7 cellular contexts compared by ENCODE assay signal in genomic region chr11:827146-827860, GRCh38. TPM values are rescaled to one million over a fixed set of nuclear protein-coding genes. Genes with fewer than 3 reads are reported as not detected.
A peak's percentile ranks its signal among the peaks of the same experiment; 100 is the strongest.
DNase-seq lines count a peak whose midpoint lies in the region; ATAC-seq, FAIRE-seq and TF ChIP-seq lines count a peak whose summit lies in the region.

No MANE protein-coding gene starts in this region.

- H3K36me3 Mint-ChIP-seq in astrocyte (ENCODE audit: low read depth, unreplicated experiment): peaks cover 2% of the 10 kb centered on the region
- peaks cover 7% of the 10 kb centered on the region for H3K36me3 Mint-ChIP-seq in mesothelial cell of epicardium

- ATAC-seq in GM18907 (IDR thresholded peaks at IDR 0.05; ENCODE audit: unreplicated experiment) (peak; percentile 48), HG03432 (IDR thresholded peaks at IDR 0.05; ENCODE audit: unreplicated experiment) (peak; percentile 26), GM19328 (IDR thresholded peaks at IDR 0.05; ENCODE audit: unreplicated experiment) (no peak), HG02623 (IDR thresholded peaks at IDR 0.05; ENCODE audit: unreplicated experiment) (no peak)

- H3K4me1 ChIP-seq in astrocyte (ENCODE audit: insufficient read depth, low read length): peaks cover 39% of the 10 kb centered on the region

- H3K36me3 ChIP-seq in astrocyte (ENCODE audit: insufficient read depth, low read length): no peaks in the 10 kb centered on the region

- peak overlapping the region; percentile 64 for H3K4me2 ChIP-seq in astrocyte (ENCODE audit: low read length)

- no peaks in the 10 kb centered on the region for H3K9me3 ChIP-seq in astrocyte (ENCODE audit: insufficient read depth, low read depth, low read length)

- H3K4me3 ChIP-seq in astrocyte (ENCODE audit: insufficient read depth, low read depth, low read length): no peak overlapping the region

- FAIRE-seq in astrocyte (lab: Jason Lieb, UNC): no peak

- H3K79me2 ChIP-seq in astrocyte (ENCODE audit: insufficient read depth, low read length): peaks cover 4% of the 10 kb centered on the region

- H3K27ac Mint-ChIP-seq in astrocyte (ENCODE audit: unreplicated experiment) (no peak overlapping the region), mesothelial cell of epicardium (no peak overlapping the region)

- DNase-seq in astrocyte (ENCODE audit: low read depth) (no peak), mesothelial cell of epicardium (ENCODE audit: low spot score in 2 of 2, unreplicated experiment in 2 of 2) (no peak), AG08396 (ENCODE audit: low spot score) (no peak)

- TF ChIP-seq CTCF in astrocyte (IDR thresholded peaks at IDR 0.05; ENCODE audit: insufficient read depth, low read depth, low read length) (no peak), mesothelial cell of epicardium (IDR thresholded peaks at IDR 0.05; ENCODE audit: unreplicated experiment) (no peak)

- no peak overlapping the region for H3K9ac ChIP-seq in astrocyte (ENCODE audit: low read length)

- H3K4me3 Mint-ChIP-seq in astrocyte (ENCODE audit: unreplicated experiment) (peak overlapping the region; percentile 54), mesothelial cell of epicardium (peak overlapping the region; percentile 68)

- H3K27me3 Mint-ChIP-seq in astrocyte (ENCODE audit: low read depth, unreplicated experiment): peaks cover 11% of the 10 kb centered on the region
- H3K27me3 Mint-ChIP-seq in mesothelial cell of epicardium (ENCODE audit: low read depth): peaks cover 50% of the 10 kb centered on the region

- H3K9me3 Mint-ChIP-seq in astrocyte (ENCODE audit: unreplicated experiment): no peaks in the 10 kb centered on the region
- H3K9me3 Mint-ChIP-seq in mesothelial cell of epicardium: no peaks in the 10 kb centered on the region

- H2AFZ ChIP-seq in astrocyte (ENCODE audit: low read depth, low read length): no peak overlapping the region

- peaks cover 39% of the 10 kb centered on the region for H4K20me1 ChIP-seq in astrocyte (ENCODE audit: insufficient read depth, low read length)

- H3K27ac ChIP-seq in astrocyte (ENCODE audit: low read depth, low read length): no peak overlapping the region

- no peaks in the 10 kb centered on the region for H3K27me3 ChIP-seq in astrocyte (ENCODE audit: insufficient read depth, low read length)

- H3K4me1 Mint-ChIP-seq in astrocyte (ENCODE audit: low read depth, unreplicated experiment): peaks cover 6% of the 10 kb centered on the region
- peaks cover 32% of the 10 kb centered on the region for H3K4me1 Mint-ChIP-seq in mesothelial cell of epicardium

RNA-seq across cellular contexts. Expression of gene CRACR2B, which starts 0.4 kb away (rescaled TPM):
- total RNA-seq in astrocyte (2.6 TPM in 2 replicates), mesothelial cell of epicardium (9.9 to 10.6 TPM (median 10.0 TPM) in 3 replicates)

RNA-seq across cellular contexts. Expression of gene CD151, which starts 5.4 kb away (rescaled TPM):
- total RNA-seq in astrocyte (414 and 421 TPM in 2 replicates), mesothelial cell of epicardium (125 to 142 TPM (median 140 TPM) in 3 replicates)

RNA-seq across cellular contexts. Expression of gene PNPLA2, which starts 8.6 kb away (rescaled TPM):
- total RNA-seq in astrocyte (46.8 and 50.8 TPM in 2 replicates), mesothelial cell of epicardium (41.3 to 50.9 TPM (median 50.0 TPM) in 3 replicates)

RNA-seq across cellular contexts. Expression of gene POLR2L, which starts 15.0 kb away (rescaled TPM):
- total RNA-seq in astrocyte (194 and 212 TPM in 2 replicates), mesothelial cell of epicardium (78.7 to 80.2 TPM (median 79.8 TPM) in 3 replicates)

RNA-seq across cellular contexts. Expression of gene TSPAN4, which starts 15.3 kb away (rescaled TPM):
- total RNA-seq in astrocyte: 69.5 and 75.5 TPM in 2 replicates
- total RNA-seq in mesothelial cell of epicardium: 94.1 to 98.8 TPM (median 96.6 TPM) in 3 replicates

Comparison
In these comparisons a context has a peak if more than half of its experiments do, and no peak if none do; other contexts are left out.
1. ATAC-seq: peak in GM18907 (single experiment) and HG03432 (single experiment); none in GM19328 (single experiment) and HG02623 (single experiment).